ENCODE assay signal across 8 cellular contexts in the genomic region with DNA sequence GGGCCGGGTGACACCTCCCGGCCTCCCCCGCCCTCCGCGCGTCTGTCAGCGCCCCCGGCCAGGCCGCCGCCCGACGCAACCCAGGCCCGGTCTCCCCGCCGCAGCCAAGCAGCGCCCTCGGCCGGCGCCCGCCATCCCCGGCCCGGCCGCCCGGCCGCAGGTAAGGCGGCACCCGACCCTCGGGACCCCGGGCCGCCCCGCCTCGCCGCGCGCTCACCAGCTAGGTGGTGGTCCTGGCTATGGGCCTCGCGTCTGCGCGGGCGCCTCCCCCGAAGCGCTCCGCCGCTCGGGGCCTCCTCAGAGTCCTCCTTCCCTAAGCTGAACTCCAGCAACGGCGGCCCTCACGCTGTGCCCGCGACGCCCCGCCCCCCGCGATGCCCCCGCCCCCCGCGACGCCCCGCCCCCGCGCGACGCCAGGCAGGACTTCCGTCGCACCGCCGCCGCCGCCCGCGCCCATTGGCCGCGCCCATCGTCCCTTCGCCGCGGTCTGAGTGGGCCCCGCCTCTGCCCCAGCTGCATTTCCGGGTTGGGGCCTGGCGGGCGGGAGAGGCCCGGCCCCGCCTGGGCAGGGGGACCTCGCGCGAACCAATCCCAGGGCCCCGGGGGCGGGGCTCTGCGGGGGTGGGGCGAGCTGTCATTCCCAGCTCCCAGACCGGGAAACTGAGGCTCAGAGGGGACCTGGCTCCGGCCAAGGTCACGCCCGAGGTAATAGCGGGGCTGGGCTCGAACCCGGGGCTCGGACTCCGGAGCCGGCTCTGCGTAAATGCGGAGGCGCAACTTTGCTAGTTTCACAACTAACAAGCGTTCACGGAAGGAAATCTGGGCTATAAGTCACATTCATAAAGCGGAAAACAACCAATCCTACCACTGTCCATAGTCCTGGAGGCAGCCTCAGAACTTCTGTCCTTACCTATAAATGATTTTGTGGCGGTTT. TPM values are rescaled to one million over a fixed set of nuclear protein-coding genes. Genes with fewer than 3 reads are reported as not detected.
DNase-seq lines count a peak whose midpoint lies in the region; ATAC-seq, FAIRE-seq and TF ChIP-seq lines count a peak whose summit lies in the region.

No MANE protein-coding gene starts in this region.

- H3K27me3 ChIP-seq in layer of hippocampus (ENCODE audit: control insufficient read depth, insufficient read depth, low read length), result no peaks in the 10 kb centered on the region

- DNase-seq in Ammon's horn (ENCODE audit: low spot score), result peak; percentile 97
- DNase-seq in GM19239 (ENCODE audit: insufficient read length, low spot score), result peak; percentile 94
- DNase-seq in NCI-H510A (lab: John Stamatoyannopoulos, UW), result peak; percentile 80
- peak; percentile 88 to 89 for DNase-seq in activated CD4-positive, alpha-beta T cell treated with anti-CD3 and anti-CD28 coated beads for 24 hours (ENCODE audit: low read depth in 2 of 2)
- DNase-seq in chondrocyte (ENCODE audit: low spot score), result peak; percentile 96
- peak; percentile 72 to 91 (median 82) for DNase-seq in stimulated activated CD4-positive, alpha-beta T cell treated with anti-CD3 and anti-CD28 coated beads, Interleukin-1b, Interleukin-23, amount 100 ng/mL, for 24 hours (ENCODE audit: low read depth in 4 of 4, low spot score in 1 of 4)

- ATAC-seq in HG03439 (IDR thresholded peaks at IDR 0.05; ENCODE audit: unreplicated experiment), result peak; percentile 82

- no peaks in the 10 kb centered on the region for H3K9me3 Mint-ChIP-seq in chondrocyte (ENCODE audit: low read depth)

- peak overlapping the region; percentile 77 for H3K27ac Mint-ChIP-seq in chondrocyte (ENCODE audit: unreplicated experiment)

- H3K27me3 Mint-ChIP-seq in chondrocyte (ENCODE audit: low read depth), result no peaks in the 10 kb centered on the region

- peak overlapping the region; percentile 72 for H3K27ac ChIP-seq in layer of hippocampus (ENCODE audit: low read depth, low read length)

- H3K4me3 Mint-ChIP-seq in chondrocyte (ENCODE audit: unreplicated experiment), result peak overlapping the region; percentile 77

- H3K4me1 Mint-ChIP-seq in chondrocyte (ENCODE audit: low read depth), result peaks cover 22% of the 10 kb centered on the region

- no peak for TF ChIP-seq CTCF in chondrocyte (IDR thresholded peaks at IDR 0.05)

- peak; percentile 4 for FAIRE-seq in GM19239 (lab: Jason Lieb, UNC)

- H3K36me3 Mint-ChIP-seq in chondrocyte (ENCODE audit: low read depth), result peaks cover 7% of the 10 kb centered on the region

RNA-seq across cellular contexts. Expression of gene KCTD5, which starts 9.0 kb away (rescaled TPM):
- 27.3 to 29.7 TPM (median 27.4 TPM) in 3 replicates for total RNA-seq in chondrocyte

RNA-seq across cellular contexts. Expression of gene PRSS27, which starts 46.7 kb away (rescaled TPM):
- 2.8 to 4.3 TPM (median 3.1 TPM) in 3 replicates for total RNA-seq in chondrocyte

Comparison
In these comparisons a context has a peak if more than half of its experiments do, and no peak if none do; other contexts are left out.
1. Peak in every context shown above with its lines: DNase-seq, ATAC-seq and H3K27ac ChIP-seq.